In the genomic region with DNA sequence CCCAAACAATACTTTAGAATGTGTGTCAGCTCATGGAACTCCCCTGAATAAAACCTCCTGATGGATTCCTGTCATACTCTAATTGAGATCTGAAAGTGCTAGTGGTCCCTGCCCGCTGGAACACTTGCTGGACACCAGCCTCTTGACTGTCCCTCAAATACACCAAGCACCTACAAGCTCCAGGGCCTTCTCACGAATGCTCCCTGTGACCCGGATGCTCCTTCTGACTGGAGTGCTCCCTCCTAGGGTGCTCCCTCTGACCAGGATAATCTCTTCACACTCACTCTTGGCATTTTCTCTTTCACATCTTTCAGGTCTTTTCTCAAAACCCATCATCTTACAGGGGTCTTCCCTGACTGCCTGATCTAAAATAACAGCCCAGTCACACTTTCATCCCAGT, we compare ENCODE assay signal across 27 cellular contexts.
DNase-seq lines count a peak whose midpoint lies in the region; ATAC-seq, FAIRE-seq and TF ChIP-seq lines count a peak whose summit lies in the region.
"Had no signal": no experiment of that assay in that cellular context is flagged by ENCODE, and none has a peak within 500 bp of the region (broad histone marks: within the 10 kb centered on the region; RNA-seq: fewer than 3 reads in every experiment).

No MANE protein-coding gene starts in this region.

- TF ChIP-seq CTCF in HepG2 (CRISPR knock-in tag; IDR thresholded peaks at IDR 0.05) (no peak), right lobe of liver (IDR thresholded peaks at IDR 0.05) (no peak), OCI-LY3 (IDR thresholded peaks at IDR 0.05; ENCODE audit: low read depth, low read length) (no peak), K562 (IDR thresholded peaks at IDR 0.05 in 2 of 3, conservative IDR thresholded peaks at IDR 0.05 in 1 of 3; ENCODE audit: insufficient read depth in 2 of 3, low read depth in 1 of 3, low read length in 3 of 3) (no peak)

- H3K36me3 ChIP-seq in HepG2 (replicated peaks in 1 of 2; ENCODE audit: control insufficient read depth in 1 of 2, insufficient read depth in 2 of 2, low read length in 2 of 2) (0 out of 5 replicates have a peak, but pooled peaks cover 0 to 2% of the 10 kb centered on the region in 2 experiments), right lobe of liver (no peaks in the 10 kb centered on the region), OCI-LY3 (replicated peaks; ENCODE audit: low read depth, low read length) (peaks cover 3% of the 10 kb centered on the region), K562 (ENCODE audit: control insufficient read depth, insufficient read depth, low read length) (no peaks in the 10 kb centered on the region)
- H3K36me3 ChIP-seq: BE2C had no signal

- BruUV-seq in HepG2 (replicated peaks; lab: Mats Ljungman, UMichigan), result no TSS peak
- BruUV-seq in K562 (replicated peaks; lab: Mats Ljungman, UMichigan), result no TSS peak

- POLR2A ChIA-PET in HepG2 (lab: Yijun Ruan, JAX), result no interaction called here
- POLR2A ChIA-PET in K562 (lab: Yijun Ruan, JAX), result interaction anchor here (0.8 kb wide), 1 partner anchor 43 kb away, joined by 4 read pairs; no protein-coding TSS in a partner anchor
- POLR2A ChIA-PET in naive thymus-derived CD8-positive, alpha-beta T cell (lab: Charles Lee), result no interaction called here

- H3K4me1 ChIP-seq in HepG2 (ENCODE audit: insufficient read depth, low read length), result peaks cover 8% of the 10 kb centered on the region; the same call in 1 of the 2 replicates
- H3K4me1 ChIP-seq in right lobe of liver, result no peaks in the 10 kb centered on the region
- H3K4me1 ChIP-seq in OCI-LY3 (ENCODE audit: low read length), result peaks cover 22% of the 10 kb centered on the region
- H3K4me1 ChIP-seq in K562 (replicated peaks in 1 of 2; ENCODE audit: control insufficient read depth in 2 of 2, insufficient read depth in 2 of 2, low read length in 2 of 2), result peaks cover 0 to 13% of the 10 kb centered on the region in 2 experiments; a peak in 3 of 5 replicates
- H3K4me1 ChIP-seq: BE2C, BLaER1 had no signal

- in situ Hi-C loops in HepG2 (cut with HindIII; ENCODE audit: extremely low pct_ligation_motif_present, low pct_unique_long_range_greater_than_20kb) (no loop called here), K562 (cut with MboI) (no loop called here)

- no peak for FAIRE-seq in HepG2 (lab: Jason Lieb, UNC)
- FAIRE-seq in K562 (lab: Jason Lieb, UNC), result no peak
- FAIRE-seq: A204.1, GM12891, GM19239 had no signal

- no peak for TF ChIP-seq POLR2A in HepG2 (IDR thresholded peaks at IDR 0.05; ENCODE audit: insufficient read depth in 1 of 2, low read depth in 2 of 2, low read length in 2 of 2)
- TF ChIP-seq POLR2A in right lobe of liver (IDR thresholded peaks at IDR 0.05), result no peak
- no peak for TF ChIP-seq POLR2A in K562 (conservative IDR thresholded peaks at IDR 0.05)

- H3K27me3 ChIP-seq in HepG2 (ENCODE audit: control insufficient read depth in 1 of 2, insufficient read depth in 2 of 2, low read length in 2 of 2) (no peaks in the 10 kb centered on the region), right lobe of liver (no peaks in the 10 kb centered on the region), OCI-LY3 (ENCODE audit: low read depth, low read length) (no peaks in the 10 kb centered on the region), K562 (ENCODE audit: control insufficient read depth in 2 of 2, insufficient read depth in 2 of 2, low read length in 2 of 2) (no peaks in the 10 kb centered on the region)
- H3K27me3 ChIP-seq: BE2C, BLaER1 had no signal

- peaks cover 28 to 75% (median 48%) of the 10 kb centered on the region in 3 donors for H3K36me3 Mint-ChIP-seq in naive thymus-derived CD8-positive, alpha-beta T cell

- no peak for TF ChIP-seq EP300 in HepG2 (IDR thresholded peaks at IDR 0.05; ENCODE audit: low read depth in 2 of 2, low read length in 2 of 2)
- no peak for TF ChIP-seq EP300 in HepG2 (CRISPR knock-in tag; IDR thresholded peaks at IDR 0.05; ENCODE audit: borderline replicate concordance)
- no peak for TF ChIP-seq EP300 in K562 (IDR thresholded peaks at IDR 0.05; ENCODE audit: low read length)

- 100% methylated on average over 3 of the region's 3 CpGs for WGBS in HepG2 (ENCODE audit: low lambda C conversion rate)
- WGBS in right lobe of liver (ENCODE audit: insufficient coverage, low coverage, low lambda C conversion rate, missing lambda C conversion rate), result 90% methylated on average over 3 of the region's 3 CpGs
- WGBS in K562 (ENCODE audit: insufficient coverage, low coverage, missing lambda C conversion rate), result 65% methylated on average over 3 of the region's 3 CpGs

- H3K79me2 ChIP-seq in HepG2 (ENCODE audit: insufficient read depth, low read length) (no peaks in the 10 kb centered on the region), OCI-LY3 (ENCODE audit: low read length) (no peaks in the 10 kb centered on the region), K562 (ENCODE audit: control insufficient read depth, insufficient read depth, low read length) (no peaks in the 10 kb centered on the region)

- intact Hi-C loops in HepG2 (cut with micrococcal nuclease; ENCODE audit: unreplicated experiment), result no loop called here
- intact Hi-C loops in right lobe of liver (cut with DNase I), result no loop called here
- intact Hi-C loops in K562 (cut with micrococcal nuclease), result no loop called here

- peaks cover 0 to 2% (median under 1%) of the 10 kb centered on the region in 4 donors for H3K4me1 Mint-ChIP-seq in naive thymus-derived CD8-positive, alpha-beta T cell
- H3K4me1 Mint-ChIP-seq: CD14-positive monocyte; CD4-positive, alpha-beta memory T cell; CD8-positive, alpha-beta memory T cell had no signal

- TF ChIP-seq RAD21 in HepG2 (CRISPR knock-in tag; IDR thresholded peaks at IDR 0.05) (no peak), K562 (CRISPR knock-in tag; conservative IDR thresholded peaks at IDR 0.05 in 1 of 2, IDR thresholded peaks at IDR 0.05 in 1 of 2) (no peak)

- H3K27ac Mint-ChIP-seq in naive thymus-derived CD8-positive, alpha-beta T cell, result no peak overlapping the region
- H3K27ac Mint-ChIP-seq: CD14-positive monocyte; CD4-positive, alpha-beta memory T cell; CD4-positive, CD25-positive, alpha-beta regulatory T cell had no signal

- no peak overlapping the region for H3K4me3 Mint-ChIP-seq in naive thymus-derived CD8-positive, alpha-beta T cell
- H3K4me3 Mint-ChIP-seq: CD14-positive monocyte; CD4-positive, alpha-beta memory T cell; CD4-positive, CD25-positive, alpha-beta regulatory T cell; CD8-positive, alpha-beta memory T cell had no signal

- H3K27me3 Mint-ChIP-seq in naive thymus-derived CD8-positive, alpha-beta T cell, result no peaks in the 10 kb centered on the region
- H3K27me3 Mint-ChIP-seq: CD4-positive, alpha-beta memory T cell; CD4-positive, CD25-positive, alpha-beta regulatory T cell; CD8-positive, alpha-beta memory T cell had no signal

- H3K4me2 ChIP-seq in HepG2 (ENCODE audit: low read depth, low read length) (no peak overlapping the region), OCI-LY3 (ENCODE audit: low read length) (peak overlapping the region; percentile 77), K562 (ENCODE audit: insufficient read depth, low read length) (no peak overlapping the region)
- H3K4me2 ChIP-seq: BLaER1 had no signal

- H3K27ac ChIP-seq in HepG2 (ENCODE audit: extremely low read length, insufficient read depth, low read length), result no peak overlapping the region
- H3K27ac ChIP-seq in right lobe of liver, result no peak overlapping the region
- H3K27ac ChIP-seq in OCI-LY3 (ENCODE audit: low read length), result peak overlapping the region; percentile 50
- H3K27ac ChIP-seq in K562 (ENCODE audit: extremely low read depth, low read depth, low read length), result no peak overlapping the region
- H3K27ac ChIP-seq: BLaER1 had no signal

- ATAC-seq in HepG2 (no peak), right lobe of liver (no peak), K562 (no peak)
- no peak for ATAC-seq in naive thymus-derived CD8-positive, alpha-beta T cell

- H4K20me1 ChIP-seq in HepG2 (ENCODE audit: insufficient read depth, low read length), result no peaks in the 10 kb centered on the region
- H4K20me1 ChIP-seq in OCI-LY3 (ENCODE audit: insufficient read depth, low read length), result no peaks in the 10 kb centered on the region; the same call in 1 of the 2 replicates
- H4K20me1 ChIP-seq in K562 (replicated peaks; ENCODE audit: control insufficient read depth, insufficient read depth, low read length), result no peaks in the 10 kb centered on the region
- H4K20me1 ChIP-seq: BLaER1 had no signal

- H3K9me1 ChIP-seq in K562 (ENCODE audit: control insufficient read depth, insufficient read depth, low read length), result no peaks in the 10 kb centered on the region

- DNase-seq in HepG2 (ENCODE audit: low spot score), result no peak
- DNase-seq in right lobe of liver, result no peak
- DNase-seq in K562 (ENCODE audit: extremely low read depth in 1 of 4, low spot score in 3 of 4), result no peak
- DNase-seq in activated effector memory CD4-positive, alpha-beta T cell treated with Interleukin-2 at 50 U/mL for 16 hours, result no peak
- DNase-seq in iPS-NIHi11 (ENCODE audit: low spot score), result no peak
- DNase-seq in naive thymus-derived CD8-positive, alpha-beta T cell, result no peak
- DNase-seq: 8988T; ACHN; BE2C; C1 segment of cervical spinal cord; CD4-positive, alpha-beta memory T cell; CD4-positive, CD25-positive, alpha-beta regulatory T cell; CD8-positive, alpha-beta memory T cell; COR-L47; DMS 273 treated with DMSO at 0.1 percent for 48 hours; DMS153; DMS53; DMS79; DND-41; EL; GDM1 had no signal

- H3K9me3 ChIP-seq in HepG2 (ENCODE audit: low read length) (no peaks in the 10 kb centered on the region), right lobe of liver (no peaks in the 10 kb centered on the region), OCI-LY3 (ENCODE audit: insufficient read depth, low read length) (peaks cover 3% of the 10 kb centered on the region; the same call in 1 of the 2 replicates), K562 (replicated peaks; ENCODE audit: control insufficient read depth, insufficient read depth, low read depth, low read length) (no peaks in the 10 kb centered on the region)
- H3K9me3 ChIP-seq: BE2C had no signal

- CTCF ChIA-PET in HepG2 (lab: Yijun Ruan, JAX; ENCODE audit: low intra/inter-chr PET ratio, low total read pairs), result no interaction called here
- CTCF ChIA-PET in K562 (lab: Yijun Ruan, JAX; ENCODE audit: low intra/inter-chr PET ratio), result no interaction called here

- H3K9me3 Mint-ChIP-seq in naive thymus-derived CD8-positive, alpha-beta T cell, result peaks cover 0 to 11% (median 6%) of the 10 kb centered on the region in 9 donors

- H3K9ac ChIP-seq in HepG2 (ENCODE audit: insufficient read depth, low read depth, low read length) (no peak overlapping the region), OCI-LY3 (ENCODE audit: low read length) (no peak overlapping the region), K562 (ENCODE audit: insufficient read depth in 1 of 2, low read depth in 2 of 2, low read length in 2 of 2) (no peak overlapping the region)
- H3K9ac ChIP-seq: BLaER1 had no signal

- H2AFZ ChIP-seq in HepG2 (ENCODE audit: low read length) (no peak overlapping the region), OCI-LY3 (ENCODE audit: low read depth, low read length) (no peak overlapping the region), K562 (ENCODE audit: low read depth, low read length) (no peak overlapping the region)

- H3K4me3 ChIP-seq in HepG2 (replicated peaks in 1 of 3; ENCODE audit: insufficient read depth in 1 of 3, low read depth in 2 of 3, low read length in 3 of 3), result no peak overlapping the region
- no peak overlapping the region for H3K4me3 ChIP-seq in right lobe of liver
- H3K4me3 ChIP-seq in OCI-LY3 (ENCODE audit: low read length), result no peak overlapping the region
- H3K4me3 ChIP-seq in K562, result no peak overlapping the region
- H3K4me3 ChIP-seq: BLaER1 had no signal

TF ChIP-seq in K562, 482 proteins besides CTCF, POLR2A, EP300 and RAD21 (continues in another document):
- no peak for TF ChIP-seq STAT5A (IDR thresholded peaks at IDR 0.05; ENCODE audit: borderline replicate concordance, low read length)
